In genomic region chr1:178320280-178320982, GRCh38 we compare ENCODE assay signal across 7 cellular contexts.
A peak's percentile ranks its signal among the peaks of the same experiment; 100 is the strongest.
DNase-seq lines count a peak whose midpoint lies in the region; ATAC-seq and TF ChIP-seq lines count a peak whose summit lies in the region.
"Not testable (repeated sequence)": the region's sequence is repeated elsewhere in the genome, so short reads cannot be mapped to it uniquely, and the experiment has no call there.

No MANE protein-coding gene starts in this region.

- H3K4me1 Mint-ChIP-seq in HFFc6 (ENCODE audit: low read depth) = peaks cover 31% of the 10 kb centered on the region
- not testable (repeated sequence) for H3K4me1 Mint-ChIP-seq in T-helper 17 cell, mesothelial cell of epicardium

- not testable (repeated sequence) for H3K4me1 ChIP-seq in endocrine pancreas (ENCODE audit: control insufficient read depth, insufficient read depth, low read length); iPS DF 6.9 (ENCODE audit: control insufficient read depth, insufficient read depth, low read length)

- H3K36me3 ChIP-seq in endocrine pancreas (ENCODE audit: control insufficient read depth, insufficient read depth, low read length); iPS DF 6.9 (ENCODE audit: control insufficient read depth, insufficient read depth, low read length): not testable (repeated sequence)

- H3K27ac Mint-ChIP-seq in HFFc6 (peak overlapping the region; percentile 26; the same call in 1 of the 2 replicates), T-helper 17 cell (peak overlapping the region; percentile 51), mesothelial cell of epicardium (peak overlapping the region; percentile 89)

- not testable (repeated sequence) for H3K9me3 ChIP-seq in T-helper 17 cell (ENCODE audit: control insufficient read depth, low read length, poor library complexity, severe bottlenecking); endocrine pancreas (ENCODE audit: control insufficient read depth, low read length); iPS DF 6.9 (ENCODE audit: control insufficient read depth, insufficient read depth, low read length)

- ATAC-seq in T-helper 17 cell = not testable (repeated sequence)

- H3K4me3 Mint-ChIP-seq in HFFc6 (peak overlapping the region; percentile 79; the same call in 1 of the 2 replicates), mesothelial cell of epicardium (peak overlapping the region; percentile 87)
- H3K4me3 Mint-ChIP-seq in T-helper 17 cell = not testable (repeated sequence)

- not testable (repeated sequence) for H3K9ac ChIP-seq in endocrine pancreas (ENCODE audit: control insufficient read depth, insufficient read depth, low read length)

- DNase-seq in HFFc6; T-helper 17 cell; iPS DF 6.9 (ENCODE audit: low read depth, low spot score); mesothelial cell of epicardium (ENCODE audit: low spot score in 2 of 2, unreplicated experiment in 2 of 2): not testable (repeated sequence)
- DNase-seq in NCI-H2227 (lab: John Stamatoyannopoulos, UW; ENCODE audit: unreplicated experiment) = peak; percentile 6

- H3K27me3 Mint-ChIP-seq in HFFc6 (ENCODE audit: insufficient read depth); T-helper 17 cell; mesothelial cell of epicardium (ENCODE audit: low read depth): not testable (repeated sequence)

- not testable (repeated sequence) for TF ChIP-seq CTCF in HFFc6 (IDR thresholded peaks at IDR 0.05); mesothelial cell of epicardium (IDR thresholded peaks at IDR 0.05; ENCODE audit: unreplicated experiment)

- H3K27me3 ChIP-seq in endocrine pancreas (ENCODE audit: control insufficient read depth, insufficient read depth, low read length); iPS DF 6.9 (ENCODE audit: control insufficient read depth, insufficient read depth, low read length): not testable (repeated sequence)

- not testable (repeated sequence) for H3K36me3 Mint-ChIP-seq in HFFc6 (ENCODE audit: low read depth); T-helper 17 cell (ENCODE audit: low read depth); mesothelial cell of epicardium

- not testable (repeated sequence) for H3K27ac ChIP-seq in iPS DF 6.9 (ENCODE audit: low read length)
- H3K27ac ChIP-seq in skin epidermis = peak overlapping the region in 4 of 21 experiments; percentile 9 to 44 (median 42)

- WGBS in iPS DF 6.9 (ENCODE audit: insufficient coverage, insufficient read length) = no CpG with 5 or more reads among the region's 30 CpGs

- H3K9me3 Mint-ChIP-seq in HFFc6, mesothelial cell of epicardium: not testable (repeated sequence)

- H3K4me3 ChIP-seq in endocrine pancreas (ENCODE audit: control insufficient read depth, insufficient read depth, low read length) (peak overlapping the region; percentile 49), iPS DF 6.9 (ENCODE audit: low read length) (peak overlapping the region; percentile 40; the same call in 1 of the 2 replicates), skin epidermis (peak overlapping the region in 5 of 7 experiments; percentile 5 to 19 (median 15))

Comparison
In these comparisons a context has a peak if more than half of its experiments do, and no peak if none do; other contexts are left out.
1. H3K27ac Mint-ChIP-seq: peak in every context shown above with its lines; median percentile 89 in mesothelial cell of epicardium; 51 in T-helper 17 cell; 26 in HFFc6.